ENCODE assay signal across 17 cellular contexts in the genomic region with DNA sequence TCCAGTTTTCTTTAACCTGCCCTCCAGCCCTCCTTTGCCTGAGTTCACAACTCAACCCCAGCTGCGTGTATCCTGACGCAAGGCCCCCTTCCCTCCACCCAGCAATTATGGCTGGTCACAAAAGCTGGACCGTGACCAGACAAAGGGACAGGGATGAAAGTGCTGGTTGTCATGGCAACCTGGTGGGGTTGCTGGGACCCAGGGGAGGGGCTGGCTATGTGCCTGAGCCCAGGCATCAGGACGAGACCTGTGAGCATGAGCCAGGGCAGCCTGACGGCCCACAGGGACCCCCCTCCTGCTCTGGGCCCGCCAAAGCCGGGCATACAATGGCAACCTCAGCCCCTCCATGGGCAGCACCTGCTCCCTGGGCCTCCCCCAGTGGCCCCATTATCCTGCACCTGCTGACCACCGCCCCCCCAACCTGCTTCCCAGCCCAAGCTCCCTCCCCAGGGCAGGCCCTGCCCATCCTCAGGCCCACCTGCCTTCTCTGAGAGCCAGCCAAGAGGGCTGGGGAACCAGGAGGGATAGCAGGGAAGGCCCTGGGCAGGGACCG. TPM values are rescaled to one million over a fixed set of nuclear protein-coding genes. Genes with fewer than 3 reads are reported as not detected.
DNase-seq lines count a peak whose midpoint lies in the region; ATAC-seq and TF ChIP-seq lines count a peak whose summit lies in the region.
"Had no signal": no experiment of that assay in that cellular context is flagged by ENCODE, and none has a peak within 500 bp of the region (broad histone marks: within the 10 kb centered on the region; RNA-seq: fewer than 3 reads in every experiment).

No MANE protein-coding gene starts in this region.

- H3K4me1 ChIP-seq in SK-N-SH (ENCODE audit: control insufficient read depth in 1 of 2, insufficient read depth in 2 of 2, low read depth in 1 of 2, low read length in 1 of 2), result peaks cover 24 to 92% of the 10 kb centered on the region in 2 experiments
- H3K4me1 ChIP-seq: foreskin keratinocyte had no signal

- CTCF ChIA-PET in SK-N-SH (lab: Yijun Ruan, JAX), result interaction anchor here (0.9 to 2.9 kb wide), 4 partner anchors 12 to 316 kb away, joined by 3 to 25 read pairs (median 12); a partner anchor contains a TSS

- peak overlapping the region in 1 of 2 experiments; percentile 97; a peak in 2 of 4 replicates for H3K27ac ChIP-seq in SK-N-SH (ENCODE audit: low read depth in 2 of 2, low read length in 1 of 2)
- H3K27ac ChIP-seq: adrenal gland, foreskin keratinocyte, GM23248, right atrium auricular region, thyroid gland had no signal

- H3K79me2 ChIP-seq in SK-N-SH (ENCODE audit: insufficient read depth), result no peaks in the 10 kb centered on the region

- no peak for ATAC-seq in GM18861 (IDR thresholded peaks at IDR 0.05; ENCODE audit: unreplicated experiment)
- ATAC-seq: foreskin keratinocyte had no signal

- H3K4me2 ChIP-seq in SK-N-SH, result no peak overlapping the region

- intact Hi-C loops in lower leg skin (cut with DNase I; ENCODE audit: low total_unique reads), result no loop called here

- no peak overlapping the region for H2AFZ ChIP-seq in SK-N-SH (ENCODE audit: low read depth)
- H2AFZ ChIP-seq: GM23248 had no signal

- H3K27me3 ChIP-seq in SK-N-SH (ENCODE audit: insufficient read depth), result no peaks in the 10 kb centered on the region
- H3K27me3 ChIP-seq: adrenal gland, foreskin keratinocyte, MG63, right atrium auricular region, thyroid gland had no signal

- TF ChIP-seq RAD21 in SK-N-SH (IDR thresholded peaks at IDR 0.05; ENCODE audit: low read length), result no peak

- H3K9me2 ChIP-seq in SK-N-SH, result no peaks in the 10 kb centered on the region

- H3K9ac ChIP-seq in SK-N-SH, result no peak overlapping the region
- H3K9ac ChIP-seq: GM23248 had no signal

- no peak overlapping the region for H3K4me3 ChIP-seq in SK-N-SH (ENCODE audit: low read depth in 2 of 2, low read length in 1 of 2)
- H3K4me3 ChIP-seq in lower leg skin (ENCODE audit: low read depth, poor library complexity, severe bottlenecking), result no peak overlapping the region
- H3K4me3 ChIP-seq: adrenal gland, GM23248, lung, MG63, right atrium auricular region, thyroid gland had no signal

- H4K20me1 ChIP-seq in SK-N-SH (ENCODE audit: insufficient read depth), result no peaks in the 10 kb centered on the region

- TF ChIP-seq POLR2A in lower leg skin (IDR thresholded peaks at IDR 0.05), result no peak

- no peaks in the 10 kb centered on the region for H3K36me3 ChIP-seq in SK-N-SH (replicated peaks in 1 of 2; ENCODE audit: control insufficient read depth in 1 of 2, insufficient read depth in 2 of 2, low read length in 1 of 2)
- H3K36me3 ChIP-seq: adrenal gland, MG63, right atrium auricular region, thyroid gland had no signal

- no peak for TF ChIP-seq EP300 in SK-N-SH (IDR thresholded peaks at IDR 0.05; ENCODE audit: borderline replicate concordance in 1 of 2, low read depth in 1 of 2, low read length in 1 of 2)

- DNase-seq in ELF-1 (ENCODE audit: low read depth, low spot score), result peak; percentile 55
- peak; percentile 64 for DNase-seq in NCI-H1417 treated with DMSO at 0.1 percent for 48 hours (lab: John Stamatoyannopoulos, UW)
- peak; percentile 93 for DNase-seq in SK-N-SH
- DNase-seq in left kidney (ENCODE audit: low read depth, low spot score), result peak; percentile 79
- no peak for DNase-seq in DMS79 treated with DMSO at 0.1 percent for 48 hours (lab: John Stamatoyannopoulos, UW)
- no peak for DNase-seq in lower leg skin (ENCODE audit: low spot score in 2 of 2)
- DNase-seq in RKO (ENCODE audit: low spot score), result no peak
- DNase-seq: adrenal gland, DND-41, foreskin keratinocyte, GM23248, MG63, NCI-H446 treated with DMSO at 0.1 percent for 48 hours, thyroid gland had no signal

- 53% methylated on average over 6 of the region's 9 CpGs for WGBS in SK-N-SH (ENCODE audit: low lambda C conversion rate)
- WGBS in lower leg skin, 2 donors, result 84 to 95% methylated on average over 4 to 6 of the region's 9 CpGs

- no peaks in the 10 kb centered on the region for H3F3A ChIP-seq in SK-N-SH (replicated peaks; ENCODE audit: insufficient read depth)

- TF ChIP-seq CTCF in SK-N-SH (IDR thresholded peaks at IDR 0.05), result no peak
- no peak for TF ChIP-seq CTCF in lower leg skin (IDR thresholded peaks at IDR 0.05)

- no peaks in the 10 kb centered on the region for H3K9me3 ChIP-seq in SK-N-SH
- H3K9me3 ChIP-seq: adrenal gland, MG63, right atrium auricular region, thyroid gland had no signal

- POLR2A ChIA-PET in SK-N-SH (lab: Yijun Ruan, JAX), result interaction anchor here (1.0 to 1.5 kb wide), 2 partner anchors 13 to 34 kb away, joined by 3 to 7 read pairs; no protein-coding TSS in a partner anchor

TF ChIP-seq in SK-N-SH, 30 proteins besides CTCF, POLR2A, EP300 and RAD21:
- TF ChIP-seq, protein P1, sequence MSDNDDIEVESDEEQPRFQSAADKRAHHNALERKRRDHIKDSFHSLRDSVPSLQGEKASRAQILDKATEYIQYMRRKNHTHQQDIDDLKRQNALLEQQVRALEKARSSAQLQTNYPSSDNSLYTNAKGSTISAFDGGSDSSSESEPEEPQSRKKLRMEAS (IDR thresholded peaks at IDR 0.05; ENCODE audit: low read depth), result no peak
- TF ChIP-seq MXI1 (IDR thresholded peaks at IDR 0.05; ENCODE audit: low read depth, low read length) (no peak; the same call in 1 of the 2 replicates), RCOR1 (IDR thresholded peaks at IDR 0.05; ENCODE audit: low read length) (peak; percentile 17; the same call in 1 of the 2 replicates), FOSL2 (IDR thresholded peaks at IDR 0.05; ENCODE audit: borderline replicate concordance, low read depth) (no peak), FOXM1 (IDR thresholded peaks at IDR 0.05; ENCODE audit: low read depth) (no peak)

RNA-seq across cellular contexts. Expression of a gene that starts 4.5 kb away (rescaled TPM):
- polyA plus RNA-seq in SK-N-SH (2012; rRNA removed), result 5.1 and 6.7 TPM in 2 replicates
- 1.2 and 1.4 TPM in 2 replicates for polyA plus RNA-seq in SK-N-SH (2012; cell fraction: cytosol; rRNA removed)
- polyA plus RNA-seq in SK-N-SH (2012; cell fraction: nucleus; rRNA removed), result 34.4 and 46.8 TPM in 2 replicates
- total RNA-seq in lower leg skin, result 1 to 10 TPM; 2.0 to 5.9 (median 5.0) TPM

RNA-seq across cellular contexts. Expression of a gene that starts 24.0 kb away (rescaled TPM):
- polyA plus RNA-seq in SK-N-SH (2012; rRNA removed), result 16.8 and 18.8 TPM in 2 replicates
- polyA plus RNA-seq in SK-N-SH (2012; cell fraction: cytosol; rRNA removed), result 4.5 and 7.4 TPM in 2 replicates
- polyA plus RNA-seq in SK-N-SH (2012; cell fraction: nucleus; rRNA removed), result 76.2 and 100 TPM in 2 replicates
- total RNA-seq in lower leg skin, result 1 to 10 TPM; 1.6 to 5.7 (median 3.5) TPM

RNA-seq across cellular contexts. Expression of a gene that starts 33.2 kb away (rescaled TPM):
- 41.2 and 57.8 TPM in 2 replicates for polyA plus RNA-seq in SK-N-SH (2012; rRNA removed)
- 55.6 and 67.2 TPM in 2 replicates for polyA plus RNA-seq in SK-N-SH (2012; cell fraction: cytosol; rRNA removed)
- 11.1 and 24.5 TPM in 2 replicates for polyA plus RNA-seq in SK-N-SH (2012; cell fraction: nucleus; rRNA removed)
- total RNA-seq in lower leg skin, result 10 to 100 TPM; 49.5 to 60.3 (median 56.3) TPM

Comparison
In these comparisons a context has a peak if more than half of its experiments do, and no peak if none do; other contexts are left out.
1. DNase-seq: peak in ELF-1 (single experiment), NCI-H1417 treated with DMSO at 0.1 percent for 48 hours (single experiment), SK-N-SH (single experiment) and left kidney (single experiment); none in DMS79 treated with DMSO at 0.1 percent for 48 hours (single experiment), lower leg skin (0 of 2) and RKO (single experiment).